In the genomic region with DNA sequence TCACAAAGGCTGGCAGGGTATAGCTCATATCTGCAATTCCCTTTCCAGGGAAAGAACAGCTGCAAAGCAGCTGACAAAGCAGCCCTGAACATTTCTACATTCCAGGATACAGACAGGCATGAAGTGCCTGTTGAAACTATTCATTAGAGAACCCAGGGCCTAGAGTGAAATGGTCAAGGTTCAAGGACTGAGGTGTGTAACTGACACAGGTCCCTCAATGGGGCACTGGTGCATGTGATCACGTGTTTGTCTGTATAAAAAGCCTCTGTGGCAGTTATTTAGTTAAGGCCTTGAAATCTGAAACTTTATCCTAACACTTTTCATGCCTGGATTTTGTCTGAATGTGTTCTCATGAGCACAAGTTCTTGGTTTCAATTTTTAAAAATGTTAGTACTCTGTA, we compare ENCODE assay signal across 1 cellular context.
A peak's percentile ranks its signal among the peaks of the same experiment; 100 is the strongest.
TF ChIP-seq lines count a peak whose summit lies in the region.

No MANE protein-coding gene starts in this region.

TF ChIP-seq in HepG2, 621 proteins besides CTCF, POLR2A, EP300 and RAD21 (continued from another document):
- TF ChIP-seq, protein P1, sequence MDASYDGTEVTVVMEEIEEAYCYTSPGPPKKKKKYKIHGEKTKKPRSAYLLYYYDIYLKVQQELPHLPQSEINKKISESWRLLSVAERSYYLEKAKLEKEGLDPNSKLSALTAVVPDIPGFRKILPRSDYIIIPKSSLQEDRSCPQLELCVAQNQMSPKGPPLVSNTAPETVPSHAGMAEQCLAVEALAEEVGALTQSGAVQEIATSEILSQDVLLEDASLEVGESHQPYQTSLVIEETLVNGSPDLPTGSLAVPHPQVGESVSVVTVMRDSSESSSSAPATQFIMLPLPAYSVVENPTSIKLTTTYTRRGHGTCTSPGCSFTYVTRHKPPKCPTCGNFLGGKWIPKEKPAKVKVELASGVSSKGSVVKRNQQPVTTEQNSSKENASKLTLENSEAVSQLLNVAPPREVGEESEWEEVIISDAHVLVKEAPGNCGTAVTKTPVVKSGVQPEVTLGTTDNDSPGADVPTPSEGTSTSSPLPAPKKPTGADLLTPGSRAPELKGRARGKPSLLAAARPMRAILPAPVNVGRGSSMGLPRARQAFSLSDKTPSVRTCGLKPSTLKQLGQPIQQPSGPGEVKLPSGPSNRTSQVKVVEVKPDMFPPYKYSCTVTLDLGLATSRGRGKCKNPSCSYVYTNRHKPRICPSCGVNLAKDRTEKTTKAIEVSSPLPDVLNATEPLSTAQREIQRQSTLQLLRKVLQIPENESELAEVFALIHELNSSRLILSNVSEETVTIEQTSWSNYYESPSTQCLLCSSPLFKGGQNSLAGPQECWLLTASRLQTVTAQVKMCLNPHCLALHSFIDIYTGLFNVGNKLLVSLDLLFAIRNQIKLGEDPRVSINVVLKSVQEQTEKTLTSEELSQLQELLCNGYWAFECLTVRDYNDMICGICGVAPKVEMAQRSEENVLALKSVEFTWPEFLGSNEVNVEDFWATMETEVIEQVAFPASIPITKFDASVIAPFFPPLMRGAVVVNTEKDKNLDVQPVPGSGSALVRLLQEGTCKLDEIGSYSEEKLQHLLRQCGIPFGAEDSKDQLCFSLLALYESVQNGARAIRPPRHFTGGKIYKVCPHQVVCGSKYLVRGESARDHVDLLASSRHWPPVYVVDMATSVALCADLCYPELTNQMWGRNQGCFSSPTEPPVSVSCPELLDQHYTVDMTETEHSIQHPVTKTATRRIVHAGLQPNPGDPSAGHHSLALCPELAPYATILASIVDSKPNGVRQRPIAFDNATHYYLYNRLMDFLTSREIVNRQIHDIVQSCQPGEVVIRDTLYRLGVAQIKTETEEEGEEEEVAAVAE (CRISPR knock-in tag; IDR thresholded peaks at IDR 0.05; ENCODE audit: borderline replicate concordance), result no peak
- TF ChIP-seq NR2F6 (IDR thresholded peaks at IDR 0.05) (peak; percentile 87), NR2F6 (CRISPR knock-in tag; IDR thresholded peaks at IDR 0.05) (peak; percentile 92), ZNF761 (CRISPR knock-in tag; conservative IDR thresholded peaks at IDR 0.05) (0 out of 2 replicates have a peak, but pooled peaks have one; percentile 57), ZNF589 (CRISPR knock-in tag; conservative IDR thresholded peaks at IDR 0.05) (no peak), NCOA2 (CRISPR knock-in tag; IDR thresholded peaks at IDR 0.05) (peak; percentile 84)
TF ChIP-seq in HepG2: peak in this region for 152.
